ENCODE assay signal across 11 cellular contexts in the genomic region with DNA sequence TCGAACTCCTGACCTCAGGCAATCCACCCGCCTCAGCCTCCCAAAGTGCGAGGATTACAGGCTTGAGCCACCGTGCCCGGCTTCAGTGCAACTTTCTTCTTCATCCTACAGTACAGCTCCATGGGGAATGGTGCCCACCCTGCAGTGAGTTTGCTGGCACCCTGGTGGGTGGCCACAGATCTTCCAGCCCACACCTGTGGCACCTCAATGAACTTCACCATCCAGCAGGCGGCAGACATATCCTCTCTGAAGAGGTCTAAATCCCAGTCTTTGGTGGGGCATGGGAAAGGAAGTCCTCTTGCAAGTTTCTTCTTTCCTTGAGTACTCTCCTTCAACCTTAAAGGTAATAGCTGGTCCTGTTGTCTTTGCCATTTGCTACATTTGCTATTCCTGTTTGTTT. TPM values are rescaled to one million over a fixed set of nuclear protein-coding genes. Genes with fewer than 3 reads are reported as not detected.
A peak's percentile ranks its signal among the peaks of the same experiment; 100 is the strongest.
DNase-seq lines count a peak whose midpoint lies in the region; ATAC-seq and TF ChIP-seq lines count a peak whose summit lies in the region.
"Had no signal": no experiment of that assay in that cellular context is flagged by ENCODE, and none has a peak within 500 bp of the region (broad histone marks: within the 10 kb centered on the region; RNA-seq: fewer than 3 reads in every experiment).

No MANE protein-coding gene starts in this region.

- TF ChIP-seq EP300 in suprapubic skin (IDR thresholded peaks at IDR 0.05): no peak

- WGBS in heart left ventricle, 4 donors: 78 to 96% (median 89%) methylated on average over 4 to 6 of the region's 6 CpGs
- 80 to 91% methylated on average over 6 of the region's 6 CpGs for WGBS in thyroid gland, 2 donors
- 88% methylated on average over 6 of the region's 6 CpGs for WGBS in suprapubic skin

- H3K27me3 ChIP-seq in left ventricle myocardium inferior (ENCODE audit: low read depth) (no peaks in the 10 kb centered on the region), heart left ventricle (no peaks in the 10 kb centered on the region), thyroid gland (no peaks in the 10 kb centered on the region), suprapubic skin (no peaks in the 10 kb centered on the region)
- H3K27me3 ChIP-seq in effector memory CD4-positive, alpha-beta T cell (replicated peaks; ENCODE audit: control insufficient read depth, insufficient read depth, low read length, poor library complexity, severe bottlenecking): no peaks in the 10 kb centered on the region

- H3K4me1 ChIP-seq in left ventricle myocardium inferior (peaks cover 6% of the 10 kb centered on the region), heart left ventricle (peaks cover 0 to 4% (median 0%) of the 10 kb centered on the region in 12 donors), thyroid gland (peaks cover 0 to 5% of the 10 kb centered on the region in 2 donors), suprapubic skin (peaks cover 8% of the 10 kb centered on the region)
- no peaks in the 10 kb centered on the region for H3K4me1 ChIP-seq in effector memory CD4-positive, alpha-beta T cell (ENCODE audit: control insufficient read depth, insufficient read depth, low read length, poor library complexity, severe bottlenecking)

- intact Hi-C loops in left ventricle myocardium inferior (cut with micrococcal nuclease): no loop called here
- intact Hi-C loops in heart left ventricle (cut with DNase I): loop anchor here in 8 of 10 donors (2.0 to 10.0 kb wide), 5 partner anchors 94 to 254 kb away; no protein-coding TSS in a partner anchor
- intact Hi-C loops in thyroid gland (cut with DNase I): no loop called here

- TF ChIP-seq POLR2A in heart left ventricle (IDR thresholded peaks at IDR 0.05): no peak
- no peak for TF ChIP-seq POLR2A in thyroid gland (IDR thresholded peaks at IDR 0.05)
- no peak for TF ChIP-seq POLR2A in suprapubic skin (IDR thresholded peaks at IDR 0.05)

- H3K4me3 ChIP-seq in left ventricle myocardium inferior: peak overlapping the region; percentile 58
- H3K4me3 ChIP-seq in heart left ventricle: peak overlapping the region in 2 of 12 donors; percentile 41 to 50
- peak overlapping the region; percentile 32 for H3K4me3 ChIP-seq in effector memory CD4-positive, alpha-beta T cell (ENCODE audit: insufficient read depth, low read depth, low read length, poor library complexity, severe bottlenecking)
- peak overlapping the region in 1 of 3 donors; percentile 13 for H3K4me3 ChIP-seq in thyroid gland (replicated peaks in 1 of 3)
- no peak overlapping the region for H3K4me3 ChIP-seq in foreskin fibroblast (ENCODE audit: low read depth in 1 of 2, low read length in 2 of 2)
- no peak overlapping the region for H3K4me3 ChIP-seq in suprapubic skin

- TF ChIP-seq CTCF in left ventricle myocardium inferior (IDR thresholded peaks at IDR 0.05; ENCODE audit: borderline replicate concordance) (no peak), heart left ventricle (IDR thresholded peaks at IDR 0.05) (no peak), thyroid gland (IDR thresholded peaks at IDR 0.05) (no peak), foreskin fibroblast (IDR thresholded peaks at IDR 0.05; ENCODE audit: low read depth, low read length) (no peak), suprapubic skin (IDR thresholded peaks at IDR 0.05) (no peak)

- H3K27ac ChIP-seq in left ventricle myocardium inferior (replicated peaks) (no peak overlapping the region), heart left ventricle (no peak overlapping the region), thyroid gland (peak overlapping the region in 2 of 3 donors; percentile 49 to 75), suprapubic skin (no peak overlapping the region)
- no peak overlapping the region for H3K27ac ChIP-seq in effector memory CD4-positive, alpha-beta T cell (ENCODE audit: insufficient read depth, low read length, poor library complexity, severe bottlenecking)

- H3K9me3 ChIP-seq in left ventricle myocardium inferior (replicated peaks) (no peaks in the 10 kb centered on the region), heart left ventricle (no peaks in the 10 kb centered on the region), thyroid gland (no peaks in the 10 kb centered on the region), suprapubic skin (no peaks in the 10 kb centered on the region)
- no peaks in the 10 kb centered on the region for H3K9me3 ChIP-seq in effector memory CD4-positive, alpha-beta T cell (ENCODE audit: control insufficient read depth, low read length)
- H3K9me3 ChIP-seq: SK-N-SH had no signal

- H3K36me3 ChIP-seq in left ventricle myocardium inferior: no peaks in the 10 kb centered on the region
- no peaks in the 10 kb centered on the region for H3K36me3 ChIP-seq in heart left ventricle
- H3K36me3 ChIP-seq in effector memory CD4-positive, alpha-beta T cell (ENCODE audit: control insufficient read depth, insufficient read depth, low read length): no peaks in the 10 kb centered on the region
- no peaks in the 10 kb centered on the region for H3K36me3 ChIP-seq in thyroid gland
- no peaks in the 10 kb centered on the region for H3K36me3 ChIP-seq in suprapubic skin

- ATAC-seq in heart left ventricle (no peak), GM19452 (IDR thresholded peaks at IDR 0.05; ENCODE audit: unreplicated experiment) (no peak)

- DNase-seq in left ventricle myocardium inferior: no peak
- no peak for DNase-seq in heart left ventricle
- DNase-seq in RPMI7951 (ENCODE audit: low read depth): peak; percentile 28
- DNase-seq in effector memory CD4-positive, alpha-beta T cell: no peak
- DNase-seq in thyroid gland: no peak
- no peak for DNase-seq in foreskin fibroblast
- DNase-seq in suprapubic skin (ENCODE audit: low spot score in 2 of 2): no peak

RNA-seq across cellular contexts. Expression of gene ZBTB8A, which starts 18.1 kb away (rescaled TPM):
- total RNA-seq in left ventricle myocardium inferior: 3.4 TPM
- 1 to 10 TPM; 1.8 to 5.0 (median 3.1) TPM for total RNA-seq in heart left ventricle
- 1 to 10 TPM; 1.1 to 2.6 TPM for polyA plus RNA-seq in heart left ventricle
- 5.5 and 6.7 TPM in 2 replicates for total RNA-seq in RPMI7951 (2014; rRNA removed; shearing (Covaris generic))
- total RNA-seq in thyroid gland: 10 to 100 TPM; 10.6 to 20.6 (median 12.6) TPM
- 1 to 10 TPM; 2.3 to 3.4 (median 3.1) TPM for total RNA-seq in suprapubic skin
- polyA plus RNA-seq: CD4-positive, CD25-positive, alpha-beta regulatory T cell had no signal

RNA-seq across cellular contexts. Expression of gene ZBTB8B, which starts 56.3 kb away (rescaled TPM):
- 0.03 TPM for total RNA-seq in left ventricle myocardium inferior
- under 1 TPM in 1 of 9 donors, not detected in 8; 0.02 TPM for total RNA-seq in heart left ventricle
- polyA plus RNA-seq in heart left ventricle: under 1 TPM in 1 of 2 donors, not detected in 1; 0.01 TPM
- under 0.01 TPM in 1 of 2 replicates, not detected in the other for total RNA-seq in RPMI7951 (2014; rRNA removed; shearing (Covaris generic))
- under 1 TPM in 1 of 4 donors, not detected in 3; under 0.01 TPM for total RNA-seq in thyroid gland
- total RNA-seq in suprapubic skin: under 1 TPM in 1 of 4 donors, not detected in 3; 0.08 TPM
- total RNA-seq: CD4-positive, CD25-positive, alpha-beta regulatory T cell; LHCN-M2 had no signal
- polyA plus RNA-seq: CD4-positive, CD25-positive, alpha-beta regulatory T cell had no signal

Comparison
In these comparisons a context has a peak if more than half of its experiments do, and no peak if none do; other contexts are left out.
1. intact Hi-C loops: an anchor here in heart left ventricle (2.0 to 10.0 kb wide); none called in left ventricle myocardium inferior and thyroid gland.
2. H3K27ac ChIP-seq: peak in thyroid gland (2 of 3); none in left ventricle myocardium inferior (single experiment), heart left ventricle (0 of 12), effector memory CD4-positive, alpha-beta T cell (single experiment) and suprapubic skin (single experiment).
3. H3K4me3 ChIP-seq: peak in left ventricle myocardium inferior (single experiment) and effector memory CD4-positive, alpha-beta T cell (single experiment); none in foreskin fibroblast (0 of 2) and suprapubic skin (single experiment).